6 cellular contexts compared by ENCODE assay signal in the genomic region with DNA sequence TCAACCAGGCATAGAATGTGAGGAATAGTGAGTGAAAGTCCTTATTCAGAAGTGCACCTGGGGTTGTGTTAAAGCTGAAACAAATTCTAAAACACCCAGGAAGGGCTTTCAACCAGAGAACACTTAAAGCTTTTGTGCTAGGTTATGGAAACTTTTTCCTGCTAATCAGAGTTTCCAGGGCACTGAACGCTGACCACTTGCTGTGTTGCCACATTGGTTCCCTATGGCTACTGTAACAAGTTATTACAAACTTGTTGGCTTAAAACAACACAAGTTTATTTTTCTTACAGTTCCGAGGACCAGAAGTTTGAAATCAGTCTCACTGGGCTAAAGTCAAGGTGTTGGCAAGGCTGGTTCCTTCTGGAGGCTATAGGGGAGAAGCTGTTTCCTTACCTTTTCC.
"Had no signal": no experiment of that assay in that cellular context is flagged by ENCODE, and none has a peak within 500 bp of the region (broad histone marks: within the 10 kb centered on the region; RNA-seq: fewer than 3 reads in every experiment).

No MANE protein-coding gene starts in this region.

- DNase-seq: IMR-90, KBM-7, KG1 had no signal

- H3K27ac ChIP-seq: HL-60, KMS-11 had no signal

- H3K4me3 ChIP-seq: K562 had no signal
